23 cellular contexts compared by ENCODE assay signal in the genomic region with DNA sequence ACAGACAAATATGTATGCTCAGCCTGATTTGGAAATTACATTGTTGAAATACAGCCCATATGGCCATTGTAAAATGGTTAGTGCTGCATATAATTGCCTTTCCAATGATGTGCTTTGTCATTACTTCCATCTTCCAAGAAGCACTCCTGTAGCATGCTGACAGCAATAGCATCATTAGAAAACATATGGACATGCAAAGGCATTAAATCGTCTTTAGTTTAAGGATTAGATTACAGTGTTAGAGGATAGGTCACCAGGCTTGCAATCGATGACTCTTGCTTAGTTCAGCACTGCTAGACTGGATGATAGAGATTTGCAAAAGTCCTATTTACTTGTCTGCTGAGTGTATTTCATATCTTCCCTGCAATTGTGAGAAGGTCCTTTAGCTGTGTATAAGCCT.
"Had no signal": no experiment of that assay in that cellular context is flagged by ENCODE, and none has a peak within 500 bp of the region (broad histone marks: within the 10 kb centered on the region; RNA-seq: fewer than 3 reads in every experiment).

No MANE protein-coding gene starts in this region.

- H3K27ac ChIP-seq: dorsolateral prefrontal cortex, epithelial cell of prostate, gastrocnemius medialis, left lung, neural progenitor cell, parathyroid adenoma, right lobe of liver, thoracic aorta, tibial nerve, upper lobe of left lung had no signal

- H3K9me3 ChIP-seq: gastrocnemius medialis, left lung, mucosa of descending colon, right lobe of liver, thoracic aorta, tibial nerve, upper lobe of left lung had no signal

- H3K4me3 ChIP-seq: dorsolateral prefrontal cortex, gastrocnemius medialis, left lung, mucosa of descending colon, neural progenitor cell, right lobe of liver, thoracic aorta, tibial nerve, upper lobe of left lung had no signal

- H3K36me3 ChIP-seq: gastrocnemius medialis, left lung, neural progenitor cell, right lobe of liver, thoracic aorta, tibial nerve, upper lobe of left lung had no signal

- H3K27me3 ChIP-seq: dorsolateral prefrontal cortex, gastrocnemius medialis, left lung, right lobe of liver, tibial nerve, upper lobe of left lung had no signal

- DNase-seq: dorsolateral prefrontal cortex; effector CD8-positive, alpha-beta T cell; endodermal cell; foreskin fibroblast; gastrocnemius medialis; head of caudate nucleus; hippocampal formation; left cardiac atrium; left lung; mesenchymal stem cell; mucosa of descending colon; naive B cell; right lobe of liver; small intestine; stimulated activated CD4-positive, alpha-beta T cell treated with anti-CD3 and anti-CD28 coated beads, Interleukin-15, amount 100 ng/mL, for 24 hours; stimulated activated CD4-positive, alpha-beta T cell treated with anti-CD3 and anti-CD28 coated beads, Interleukin-2, amount 100 ng/mL, for 48 hours; stimulated activated naive B cell treated with anti-CD40 and anti-IgM and Interleukin-4, amounts not matched to agents 10 μg/mL and 1 μg/mL and 100 μg/mL, for 72 hours; upper lobe of left lung had no signal
